In genomic region chr1:89312572-89312971, GRCh38 we compare ENCODE assay signal across 1 cellular context.
TF ChIP-seq lines count a peak whose summit lies in the region.

No MANE protein-coding gene starts in this region.

TF ChIP-seq in GM23338, 12 proteins besides CTCF, POLR2A, EP300 and RAD21 (continued from another document):
- TF ChIP-seq ETS1 (IDR thresholded peaks at IDR 0.05) (no peak), EZH2 (IDR thresholded peaks at IDR 0.05; ENCODE audit: low read depth, unreplicated experiment) (no peak), ZNF462 (CRISPR knock-in tag; IDR thresholded peaks at IDR 0.05) (no peak)
